ENCODE assay signal across 31 cellular contexts in genomic region chr12:1351926-1352325, GRCh38.
DNase-seq lines count a peak whose midpoint lies in the region; ATAC-seq and TF ChIP-seq lines count a peak whose summit lies in the region.
"Had no signal": no experiment of that assay in that cellular context is flagged by ENCODE, and none has a peak within 500 bp of the region (broad histone marks: within the 10 kb centered on the region; RNA-seq: fewer than 3 reads in every experiment).

No MANE protein-coding gene starts in this region.

- H3K27me3 ChIP-seq in breast epithelium (no peaks in the 10 kb centered on the region), smooth muscle cell (ENCODE audit: low read depth) (no peaks in the 10 kb centered on the region), H9 (ENCODE audit: insufficient read depth, low read length) (no peaks in the 10 kb centered on the region)
- H3K27me3 ChIP-seq: ascending aorta, foreskin keratinocyte, spleen, vagina had no signal

- H3K9me3 ChIP-seq in breast epithelium (no peaks in the 10 kb centered on the region), smooth muscle cell (replicated peaks; ENCODE audit: low read depth) (no peaks in the 10 kb centered on the region), H9 (ENCODE audit: control insufficient read depth, low read depth, low read length) (no peaks in the 10 kb centered on the region)
- H3K9me3 ChIP-seq: ascending aorta, spleen, vagina had no signal

- H3K27me3 Mint-ChIP-seq in MCF 10A (ENCODE audit: insufficient read depth, unreplicated experiment) (no peaks in the 10 kb centered on the region), WTC11 (ENCODE audit: low read depth) (no peaks in the 10 kb centered on the region), H9 (ENCODE audit: low read depth) (no peaks in the 10 kb centered on the region), CD14-positive monocyte (ENCODE audit: low read depth in 3 of 3) (peaks cover 0 to 2% (median 0%) of the 10 kb centered on the region in 3 donors)
- H3K27me3 Mint-ChIP-seq: activated naive CD8-positive, alpha-beta T cell treated with anti-CD3 and anti-CD28 coated beads for 36 hours; CD4-positive, alpha-beta T cell; central memory CD8-positive, alpha-beta T cell; stimulated activated naive CD8-positive, alpha-beta T cell treated with anti-CD3 and anti-CD28 coated beads, Interleukin-15, amount 100 ng/mL, for 72 hours had no signal

- TF ChIP-seq CTCF in MCF 10A (IDR thresholded peaks at IDR 0.05; ENCODE audit: unreplicated experiment) (no peak), breast epithelium (IDR thresholded peaks at IDR 0.05) (no peak), WTC11 (IDR thresholded peaks at IDR 0.05) (no peak), smooth muscle cell (IDR thresholded peaks at IDR 0.05; ENCODE audit: borderline replicate concordance, insufficient read depth, poor library complexity, severe bottlenecking) (no peak), H9 (conservative IDR thresholded peaks at IDR 0.05) (no peak), lower leg skin (IDR thresholded peaks at IDR 0.05) (no peak), CD14-positive monocyte (IDR thresholded peaks at IDR 0.05) (no peak)

- H3K4me2 ChIP-seq in smooth muscle cell, result no peak overlapping the region
- H3K4me2 ChIP-seq in H9 (ENCODE audit: insufficient read depth, insufficient read length, low read length), result no peak overlapping the region

- 75% methylated on average over 2 of the region's 2 CpGs for WGBS in smooth muscle cell (ENCODE audit: low lambda C conversion rate)
- WGBS in H9 (ENCODE audit: extremely low coverage, insufficient read length, low lambda C conversion rate), result no CpG with 5 or more reads among the region's 2 CpGs
- WGBS in lower leg skin, 2 donors, result 92 to 93% methylated on average over 2 of the region's 2 CpGs

- H3K4me3 Mint-ChIP-seq in MCF 10A (ENCODE audit: unreplicated experiment) (no peak overlapping the region), WTC11 (no peak overlapping the region), H9 (no peak overlapping the region), CD14-positive monocyte (no peak overlapping the region)
- H3K4me3 Mint-ChIP-seq: activated naive CD8-positive, alpha-beta T cell treated with anti-CD3 and anti-CD28 coated beads for 36 hours; CD4-positive, alpha-beta T cell; central memory CD8-positive, alpha-beta T cell; endodermal cell; stimulated activated naive CD8-positive, alpha-beta T cell treated with anti-CD3 and anti-CD28 coated beads, Interleukin-15, amount 100 ng/mL, for 72 hours had no signal

- no peak overlapping the region for H2AFZ ChIP-seq in smooth muscle cell (ENCODE audit: low read depth)
- H2AFZ ChIP-seq in H9 (ENCODE audit: low read length), result no peak overlapping the region
- H2AFZ ChIP-seq: parathyroid adenoma had no signal

- POLR2A ChIA-PET in MCF 10A (lab: Yijun Ruan, JAX), result no interaction called here
- POLR2A ChIA-PET in WTC11 (lab: Charles Lee), result interaction anchor here (0.6 kb wide), 1 partner anchor 194 kb away, joined by 4 read pairs; no protein-coding TSS in a partner anchor

- H3K27ac ChIP-seq in breast epithelium (no peak overlapping the region), smooth muscle cell (ENCODE audit: low read depth) (peak overlapping the region; percentile 5), H9 (ENCODE audit: insufficient read length, low read depth, low read length) (no peak overlapping the region)
- H3K27ac ChIP-seq: ascending aorta, foreskin keratinocyte, parathyroid adenoma, spleen, vagina had no signal

- no peak overlapping the region for H4K5ac ChIP-seq in H9 (ENCODE audit: insufficient read length, low read depth, low read length)

- H3K27ac Mint-ChIP-seq in MCF 10A (ENCODE audit: low read depth, unreplicated experiment), result peak overlapping the region; percentile 26
- peak overlapping the region; percentile 69; the same call in 1 of the 2 replicates for H3K27ac Mint-ChIP-seq in WTC11
- H3K27ac Mint-ChIP-seq in H9, result no peak overlapping the region
- no peak overlapping the region for H3K27ac Mint-ChIP-seq in CD14-positive monocyte
- H3K27ac Mint-ChIP-seq: activated naive CD8-positive, alpha-beta T cell treated with anti-CD3 and anti-CD28 coated beads for 36 hours; CD4-positive, alpha-beta T cell; endodermal cell; stimulated activated naive CD8-positive, alpha-beta T cell treated with anti-CD3 and anti-CD28 coated beads, Interleukin-15, amount 100 ng/mL, for 72 hours had no signal

- no peak overlapping the region for H3K9ac ChIP-seq in smooth muscle cell (ENCODE audit: low read depth)
- no peak overlapping the region for H3K9ac ChIP-seq in H9 (ENCODE audit: extremely low read depth, insufficient read length, low read length)
- H3K9ac ChIP-seq: parathyroid adenoma had no signal

- no peak overlapping the region for H2BK120ac ChIP-seq in H9 (ENCODE audit: low read depth, low read length, poor library complexity, severe bottlenecking)

- peaks cover 5% of the 10 kb centered on the region for H3F3A ChIP-seq in smooth muscle cell (ENCODE audit: low read depth)

- H3K79me1 ChIP-seq in H9 (ENCODE audit: insufficient read depth, low read depth, low read length, poor library complexity, severe bottlenecking), result no peaks in the 10 kb centered on the region

- no peaks in the 10 kb centered on the region for H3K36me3 ChIP-seq in breast epithelium
- H3K36me3 ChIP-seq in smooth muscle cell (ENCODE audit: low read depth), result no peaks in the 10 kb centered on the region
- H3K36me3 ChIP-seq: ascending aorta, spleen, vagina had no signal

- no peak overlapping the region for H3K23ac ChIP-seq in H9 (ENCODE audit: insufficient read length, low read depth, low read length)

- no peak overlapping the region for H3K4ac ChIP-seq in H9 (ENCODE audit: low read depth, low read length)

- no peak overlapping the region for H4K8ac ChIP-seq in H9 (replicated peaks; ENCODE audit: insufficient read length, low read depth, low read length)

- no peaks in the 10 kb centered on the region for H4K20me1 ChIP-seq in smooth muscle cell (ENCODE audit: low read depth)
- no peaks in the 10 kb centered on the region for H4K20me1 ChIP-seq in H9 (ENCODE audit: control insufficient read depth, insufficient read depth, insufficient read length)

- no peaks in the 10 kb centered on the region for H3K23me2 ChIP-seq in H9 (ENCODE audit: insufficient read length, low read depth, low read length, poor library complexity, severe bottlenecking)

- H3K4me1 Mint-ChIP-seq in MCF 10A (ENCODE audit: insufficient read depth, unreplicated experiment) (peaks cover 18% of the 10 kb centered on the region), WTC11 (peaks cover 14% of the 10 kb centered on the region), H9 (peaks cover 9% of the 10 kb centered on the region in 2 experiments; a peak in 3 of 4 replicates), CD14-positive monocyte (peaks cover 4% of the 10 kb centered on the region)
- H3K4me1 Mint-ChIP-seq: activated naive CD8-positive, alpha-beta T cell treated with anti-CD3 and anti-CD28 coated beads for 36 hours; central memory CD8-positive, alpha-beta T cell; stimulated activated naive CD8-positive, alpha-beta T cell treated with anti-CD3 and anti-CD28 coated beads, Interleukin-15, amount 100 ng/mL, for 72 hours had no signal

- peaks cover 13% of the 10 kb centered on the region for H3K36me3 Mint-ChIP-seq in MCF 10A (ENCODE audit: insufficient read depth, unreplicated experiment)
- no peaks in the 10 kb centered on the region for H3K36me3 Mint-ChIP-seq in WTC11
- H3K36me3 Mint-ChIP-seq in H9 (ENCODE audit: insufficient read depth in 1 of 3, low read depth in 3 of 3), result no peaks in the 10 kb centered on the region
- H3K36me3 Mint-ChIP-seq in CD14-positive monocyte, result peaks cover 4 to 8% of the 10 kb centered on the region in 2 donors
- H3K36me3 Mint-ChIP-seq: activated naive CD8-positive, alpha-beta T cell treated with anti-CD3 and anti-CD28 coated beads for 36 hours had no signal

- no TSS peak for BruUV-seq in MCF 10A (replicated peaks; lab: Mats Ljungman, UMichigan)

- H2BK5ac ChIP-seq in H9 (ENCODE audit: insufficient read length, low read length), result no peak overlapping the region

- no peak overlapping the region for H3K18ac ChIP-seq in H9 (ENCODE audit: insufficient read length, low read depth, low read length)

- no peak overlapping the region for H2AK5ac ChIP-seq in H9 (ENCODE audit: insufficient read length, low read length)

- CTCF ChIA-PET in MCF 10A (lab: Yijun Ruan, JAX), result no interaction called here
- CTCF ChIA-PET in WTC11 (lab: Charles Lee), result no interaction called here

- H3T11ph ChIP-seq in H9 (ENCODE audit: low read length), result no peak overlapping the region

- ATAC-seq in WTC11, result no peak
- ATAC-seq: foreskin keratinocyte; stimulated activated naive CD8-positive, alpha-beta T cell treated with anti-CD3 and anti-CD28 coated beads, Interleukin-15, amount 100 ng/mL, for 72 hours had no signal

- DNase-seq in MCF 10A (ENCODE audit: unreplicated experiment), result no peak
- DNase-seq in breast epithelium (ENCODE audit: low spot score in 2 of 2), result no peak
- DNase-seq in WTC11 (ENCODE audit: low spot score), result no peak
- DNase-seq in iris pigment epithelial cell (ENCODE audit: low read depth), result peak; percentile 50
- no peak for DNase-seq in smooth muscle cell (lab: John Stamatoyannopoulos, UW; ENCODE audit: unreplicated experiment)
- no peak for DNase-seq in H9
- DNase-seq in lower leg skin (ENCODE audit: low spot score in 2 of 2), result no peak
- no peak for DNase-seq in CD14-positive monocyte (ENCODE audit: low spot score)
- DNase-seq: activated CD4-positive, alpha-beta T cell treated with anti-CD3 and anti-CD28 coated beads, Interleukin-2, amount 50 U/mL, for 1 hour; activated effector memory CD4-positive, alpha-beta T cell treated with anti-CD3 and anti-CD28 coated beads, Interleukin-2, amount 50 U/mL, for 16 hours; activated naive CD8-positive, alpha-beta T cell treated with anti-CD3 and anti-CD28 coated beads for 36 hours; activated T-cell treated with anti-CD3 and anti-CD28 coated beads, Interleukin-2, amount 50 U/mL, for 1 hour; AML-193; CD4-positive, alpha-beta T cell; dermis blood vessel endothelial cell; endodermal cell; foreskin keratinocyte; head of caudate nucleus; KG1; NCI-H1417 treated with DMSO at 0.1 percent for 48 hours; NCI-H2029 treated with DMSO at 0.1 percent for 48 hours; NCI-H345; spleen; stimulated activated CD4-positive, alpha-beta T cell treated with anti-CD3 and anti-CD28 coated beads, Interleukin-2, amount 100 ng/mL, for 24 hours; stimulated activated naive CD8-positive, alpha-beta T cell treated with anti-CD3 and anti-CD28 coated beads, Interleukin-15, amount 100 ng/mL, for 72 hours; T-helper 9 cell had no signal

- no peak overlapping the region for H3K4me3 ChIP-seq in breast epithelium
- no peak overlapping the region for H3K4me3 ChIP-seq in smooth muscle cell
- H3K4me3 ChIP-seq in lower leg skin (ENCODE audit: low read depth, poor library complexity, severe bottlenecking), result no peak overlapping the region
- H3K4me3 ChIP-seq: ascending aorta, lung, spleen, vagina had no signal

- intact Hi-C loops in MCF 10A (cut with micrococcal nuclease), result no loop called here
- intact Hi-C loops in breast epithelium (cut with DNase I; ENCODE audit: low total_unique reads), result no loop called here
- intact Hi-C loops in lower leg skin (cut with DNase I; ENCODE audit: low total_unique reads), result no loop called here
- intact Hi-C loops in CD14-positive monocyte (cut with micrococcal nuclease), result no loop called here

- H2BK12ac ChIP-seq in H9 (ENCODE audit: insufficient read length, low read depth, low read length), result no peak overlapping the region

- H2BK20ac ChIP-seq in H9 (ENCODE audit: low read depth, low read length, poor library complexity, severe bottlenecking), result no peak overlapping the region

- H3K9me3 Mint-ChIP-seq in MCF 10A (ENCODE audit: unreplicated experiment) (no peaks in the 10 kb centered on the region), WTC11 (no peaks in the 10 kb centered on the region), H9 (no peaks in the 10 kb centered on the region), CD14-positive monocyte (no peaks in the 10 kb centered on the region)
- H3K9me3 Mint-ChIP-seq: activated naive CD8-positive, alpha-beta T cell treated with anti-CD3 and anti-CD28 coated beads for 36 hours; CD4-positive, alpha-beta T cell; central memory CD8-positive, alpha-beta T cell; endodermal cell; stimulated activated naive CD8-positive, alpha-beta T cell treated with anti-CD3 and anti-CD28 coated beads, Interleukin-15, amount 100 ng/mL, for 72 hours had no signal

- no peak overlapping the region for H3K56ac ChIP-seq in H9 (ENCODE audit: insufficient read length, low read depth, low read length)

- H3K79me2 ChIP-seq in smooth muscle cell (ENCODE audit: low read depth), result no peaks in the 10 kb centered on the region
- no peaks in the 10 kb centered on the region for H3K79me2 ChIP-seq in H9 (ENCODE audit: insufficient read depth, low read length)

- TF ChIP-seq POLR2A in breast epithelium (IDR thresholded peaks at IDR 0.05), result no peak
- no peak for TF ChIP-seq POLR2A in lower leg skin (IDR thresholded peaks at IDR 0.05)

- H3K4me1 ChIP-seq in breast epithelium (no peaks in the 10 kb centered on the region), smooth muscle cell (ENCODE audit: low read depth) (peaks cover 12% of the 10 kb centered on the region), H9 (ENCODE audit: insufficient read depth, low read length) (no peaks in the 10 kb centered on the region)
- H3K4me1 ChIP-seq: ascending aorta, spleen, vagina had no signal

- H3K14ac ChIP-seq in H9 (ENCODE audit: insufficient read depth, low read length), result no peak overlapping the region

- H4K91ac ChIP-seq in H9 (ENCODE audit: insufficient read length, low read depth, low read length), result no peak overlapping the region

- no peak overlapping the region for H2BK15ac ChIP-seq in H9 (ENCODE audit: low read depth, low read length)

Comparison
In these comparisons a context has a peak if more than half of its experiments do, and no peak if none do; other contexts are left out.
1. H3K27ac Mint-ChIP-seq: peak in MCF 10A (single experiment) and WTC11 (single experiment); none in H9 (0 of 3) and CD14-positive monocyte (0 of 7).